Comparison of ENCODE assay signal across 9 cellular contexts in genomic region chr11:35800970-35801953, GRCh38.
DNase-seq lines count a peak whose midpoint lies in the region; ATAC-seq, FAIRE-seq and TF ChIP-seq lines count a peak whose summit lies in the region.
"Had no signal": no experiment of that assay in that cellular context is flagged by ENCODE, and none has a peak within 500 bp of the region (broad histone marks: within the 10 kb centered on the region; RNA-seq: fewer than 3 reads in every experiment).

No MANE protein-coding gene starts in this region.

- intact Hi-C loops in right lobe of liver (cut with DNase I) = loop anchor here in 1 of 2 donors (10.0 kb wide), 1 partner anchor 56 kb away; no protein-coding TSS in a partner anchor
- intact Hi-C loops in HepG2 (cut with micrococcal nuclease; ENCODE audit: unreplicated experiment) = no loop called here
- intact Hi-C loops in activated T-helper 1 cell treated with anti-CD3 and anti-CD28 coated beads, Interleukin-12 subunit alpha, Interleukin-12 subunit beta, Interleukin-2, Interleukin-4 antibody, amounts not matched to agents 30 ng/mL and 10 ng/mL and 1 ng/mL, durations not matched to agents 14 hours and 24 hours and 36 hours (cut with micrococcal nuclease) = no loop called here
- intact Hi-C loops in aorta (cut with DNase I) = no loop called here

- H3K9me3 Mint-ChIP-seq in activated T-helper 1 cell treated with anti-CD3 and anti-CD28 coated beads, Interleukin-12 subunit alpha, Interleukin-12 subunit beta, Interleukin-2, Interleukin-4 antibody, amounts not matched to agents 30 ng/mL and 10 ng/mL and 1 ng/mL, durations not matched to agents 14 hours and 24 hours and 36 hours = no peaks in the 10 kb centered on the region

- no peak for DNase-seq in right lobe of liver
- no peak for DNase-seq in HepG2 (ENCODE audit: low spot score)
- DNase-seq in activated T-helper 1 cell treated with anti-CD3 and anti-CD28 coated beads, Interleukin-12 subunit alpha, Interleukin-12 subunit beta, Interleukin-2, Interleukin-4 antibody, amounts not matched to agents 30 ng/mL and 10 ng/mL and 1 ng/mL, durations not matched to agents 14 hours and 24 hours and 36 hours (ENCODE audit: low spot score) = no peak
- no peak for DNase-seq in aorta
- no peak for DNase-seq in COLO668 (lab: John Stamatoyannopoulos, UW; ENCODE audit: unreplicated experiment)
- DNase-seq in activated CD8-positive, alpha-beta memory T cell treated with anti-CD3 and anti-CD28 coated beads, Interleukin-2, amount 50 U/mL, for 4 hours = no peak
- DNase-seq in NCI-H345 (lab: John Stamatoyannopoulos, UW) = no peak
- DNase-seq: head of caudate nucleus had no signal

- peak overlapping the region; percentile 15 for H3K27ac Mint-ChIP-seq in activated T-helper 1 cell treated with anti-CD3 and anti-CD28 coated beads, Interleukin-12 subunit alpha, Interleukin-12 subunit beta, Interleukin-2, Interleukin-4 antibody, amounts not matched to agents 30 ng/mL and 10 ng/mL and 1 ng/mL, durations not matched to agents 14 hours and 24 hours and 36 hours

- in situ Hi-C loops in HepG2 (cut with HindIII; ENCODE audit: extremely low pct_ligation_motif_present, low pct_unique_long_range_greater_than_20kb) = no loop called here

- no peaks in the 10 kb centered on the region for H3K27me3 Mint-ChIP-seq in activated T-helper 1 cell treated with anti-CD3 and anti-CD28 coated beads, Interleukin-12 subunit alpha, Interleukin-12 subunit beta, Interleukin-2, Interleukin-4 antibody, amounts not matched to agents 30 ng/mL and 10 ng/mL and 1 ng/mL, durations not matched to agents 14 hours and 24 hours and 36 hours (ENCODE audit: insufficient read depth)

- no peak overlapping the region for H3K9ac ChIP-seq in HepG2 (ENCODE audit: insufficient read depth, low read depth, low read length)

- TF ChIP-seq POLR2A in right lobe of liver (IDR thresholded peaks at IDR 0.05) = no peak
- TF ChIP-seq POLR2A in HepG2 (IDR thresholded peaks at IDR 0.05; ENCODE audit: insufficient read depth in 1 of 2, low read depth in 2 of 2, low read length in 2 of 2) = no peak

- H4K20me1 ChIP-seq in HepG2 (ENCODE audit: insufficient read depth, low read length) = 0 out of 2 replicates have a peak, but pooled peaks cover 2% of the 10 kb centered on the region

- H3K4me1 Mint-ChIP-seq in activated T-helper 1 cell treated with anti-CD3 and anti-CD28 coated beads, Interleukin-12 subunit alpha, Interleukin-12 subunit beta, Interleukin-2, Interleukin-4 antibody, amounts not matched to agents 30 ng/mL and 10 ng/mL and 1 ng/mL, durations not matched to agents 14 hours and 24 hours and 36 hours (ENCODE audit: low read depth) = peaks cover 8% of the 10 kb centered on the region

- CTCF ChIA-PET in HepG2 (lab: Yijun Ruan, JAX; ENCODE audit: low intra/inter-chr PET ratio, low total read pairs) = no interaction called here

- TF ChIP-seq RAD21 in HepG2 (CRISPR knock-in tag; IDR thresholded peaks at IDR 0.05) = no peak

- no TSS peak for BruUV-seq in HepG2 (replicated peaks; lab: Mats Ljungman, UMichigan)

- no peak overlapping the region for H3K4me2 ChIP-seq in HepG2 (ENCODE audit: low read depth, low read length)

- POLR2A ChIA-PET in HepG2 (lab: Yijun Ruan, JAX) = no interaction called here

- H3K4me3 ChIP-seq in right lobe of liver = no peak overlapping the region
- H3K4me3 ChIP-seq in HepG2 (replicated peaks in 1 of 3; ENCODE audit: insufficient read depth in 1 of 3, low read depth in 2 of 3, low read length in 3 of 3) = no peak overlapping the region
- no peak overlapping the region for H3K4me3 ChIP-seq in aorta (ENCODE audit: low read length in 2 of 2)

- H3K36me3 ChIP-seq in right lobe of liver = peaks cover 0 to 1% (median 0%) of the 10 kb centered on the region in 4 donors
- H3K36me3 ChIP-seq in HepG2 (replicated peaks in 1 of 2; ENCODE audit: control insufficient read depth in 1 of 2, insufficient read depth in 2 of 2, low read length in 2 of 2) = peaks cover 0 to 1% of the 10 kb centered on the region in 2 experiments; a peak in 2 of 5 replicates
- peaks cover 0 to 1% of the 10 kb centered on the region in 2 donors for H3K36me3 ChIP-seq in aorta (ENCODE audit: control insufficient read depth in 1 of 2, insufficient read depth in 2 of 2, low read length in 1 of 2)

- TF ChIP-seq CTCF in right lobe of liver (IDR thresholded peaks at IDR 0.05) (no peak), HepG2 (CRISPR knock-in tag; IDR thresholded peaks at IDR 0.05) (no peak)

- H3K9me3 ChIP-seq in right lobe of liver = no peaks in the 10 kb centered on the region
- H3K9me3 ChIP-seq in HepG2 (ENCODE audit: low read length) = no peaks in the 10 kb centered on the region
- no peaks in the 10 kb centered on the region for H3K9me3 ChIP-seq in aorta (ENCODE audit: control insufficient read depth, low read length)

- H3K27ac ChIP-seq in right lobe of liver = no peak overlapping the region
- H3K27ac ChIP-seq in HepG2 (ENCODE audit: extremely low read length, insufficient read depth, low read length) = no peak overlapping the region
- no peak overlapping the region for H3K27ac ChIP-seq in aorta (ENCODE audit: low read depth in 1 of 2, low read length in 2 of 2)

- no peak for TF ChIP-seq EP300 in HepG2 (IDR thresholded peaks at IDR 0.05; ENCODE audit: low read depth in 2 of 2, low read length in 2 of 2)
- TF ChIP-seq EP300 in HepG2 (CRISPR knock-in tag; IDR thresholded peaks at IDR 0.05; ENCODE audit: borderline replicate concordance) = no peak

- no peak overlapping the region for H2AFZ ChIP-seq in HepG2 (ENCODE audit: low read length)

- WGBS in right lobe of liver (ENCODE audit: insufficient coverage, low coverage, low lambda C conversion rate, missing lambda C conversion rate) = 64% methylated on average over 5 of the region's 5 CpGs
- over 99% methylated on average over 5 of the region's 5 CpGs for WGBS in HepG2 (ENCODE audit: low lambda C conversion rate)
- 68 to 71% methylated on average over 5 of the region's 5 CpGs for WGBS in aorta, 2 donors

- H3K79me2 ChIP-seq in HepG2 (ENCODE audit: insufficient read depth, low read length) = no peaks in the 10 kb centered on the region

- H3K27me3 ChIP-seq in right lobe of liver (no peaks in the 10 kb centered on the region), HepG2 (ENCODE audit: control insufficient read depth in 1 of 2, insufficient read depth in 2 of 2, low read length in 2 of 2) (no peaks in the 10 kb centered on the region), aorta (ENCODE audit: control insufficient read depth in 1 of 2, insufficient read depth in 2 of 2, low read length in 1 of 2) (no peaks in the 10 kb centered on the region)

- H3K36me3 Mint-ChIP-seq in activated T-helper 1 cell treated with anti-CD3 and anti-CD28 coated beads, Interleukin-12 subunit alpha, Interleukin-12 subunit beta, Interleukin-2, Interleukin-4 antibody, amounts not matched to agents 30 ng/mL and 10 ng/mL and 1 ng/mL, durations not matched to agents 14 hours and 24 hours and 36 hours (ENCODE audit: low read depth) = peaks cover 2% of the 10 kb centered on the region

- no peak overlapping the region for H3K4me3 Mint-ChIP-seq in activated T-helper 1 cell treated with anti-CD3 and anti-CD28 coated beads, Interleukin-12 subunit alpha, Interleukin-12 subunit beta, Interleukin-2, Interleukin-4 antibody, amounts not matched to agents 30 ng/mL and 10 ng/mL and 1 ng/mL, durations not matched to agents 14 hours and 24 hours and 36 hours

- H3K4me1 ChIP-seq in right lobe of liver (peaks cover 0 to 16% (median 5%) of the 10 kb centered on the region in 4 donors), HepG2 (ENCODE audit: insufficient read depth, low read length) (no peaks in the 10 kb centered on the region), aorta (ENCODE audit: control insufficient read depth in 1 of 2, insufficient read depth in 2 of 2, low read length in 2 of 2) (peaks cover 0 to 4% of the 10 kb centered on the region in 2 donors)

- ATAC-seq in right lobe of liver (peak; percentile 35 to 65 (median 56)), HepG2 (no peak), HG03108 (IDR thresholded peaks at IDR 0.05; ENCODE audit: unreplicated experiment) (peak; percentile 85), aorta (ENCODE audit: low FRiP score) (peak; percentile 48)

- FAIRE-seq in HepG2 (lab: Jason Lieb, UNC) = no peak

TF ChIP-seq in HepG2, 621 proteins besides CTCF, POLR2A, EP300 and RAD21 (continues in another document):
- no peak for TF ChIP-seq RXRA (CRISPR knock-in tag; IDR thresholded peaks at IDR 0.05)
- no peak for TF ChIP-seq NCOA1 (CRISPR knock-in tag; IDR thresholded peaks at IDR 0.05)
- no peak for TF ChIP-seq ARID5B (CRISPR knock-in tag; IDR thresholded peaks at IDR 0.05)
- TF ChIP-seq CREB1 (IDR thresholded peaks at IDR 0.05) = no peak
- TF ChIP-seq CREB1 (CRISPR knock-in tag; IDR thresholded peaks at IDR 0.05) = no peak
- no peak for TF ChIP-seq ZNF484 (CRISPR knock-in tag; IDR thresholded peaks at IDR 0.05; ENCODE audit: borderline replicate concordance, low read depth)
- TF ChIP-seq YY1 (IDR thresholded peaks at IDR 0.05; ENCODE audit: insufficient read depth, insufficient replicate concordance, low read depth, low read length) = no peak
- TF ChIP-seq TEAD3 (CRISPR knock-in tag; optimal IDR thresholded peaks at IDR 0.05; ENCODE audit: borderline replicate concordance) = no peak
- TF ChIP-seq RARG (CRISPR knock-in tag; IDR thresholded peaks at IDR 0.05; ENCODE audit: low read depth) = no peak
